In the genomic region with DNA sequence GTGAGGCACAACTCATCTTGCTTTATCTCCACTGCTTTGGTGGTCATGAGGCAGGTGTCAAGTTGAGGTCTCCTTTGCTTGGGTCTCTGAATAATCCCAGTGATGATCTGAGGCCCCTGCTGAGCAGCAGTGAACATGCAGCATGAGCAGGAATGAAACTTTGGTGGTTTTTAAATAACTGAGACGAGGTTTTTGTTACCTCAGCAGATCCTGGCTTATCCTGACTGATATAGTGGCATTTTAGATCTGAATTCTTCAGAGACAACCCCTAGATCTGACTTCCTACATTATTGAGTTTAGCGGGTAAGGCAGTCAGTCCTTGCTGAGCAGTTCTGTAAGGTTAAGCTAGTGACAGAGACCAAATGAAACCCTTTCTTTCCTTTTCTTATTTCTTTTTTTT, we compare ENCODE assay signal across 10 cellular contexts.
"Had no signal": no experiment of that assay in that cellular context is flagged by ENCODE, and none has a peak within 500 bp of the region (broad histone marks: within the 10 kb centered on the region; RNA-seq: fewer than 3 reads in every experiment).

No MANE protein-coding gene starts in this region.

- H3K4me3 ChIP-seq: GM23248, HAP-1 had no signal

- DNase-seq: GM23248, GOT3, H7, HFFc6, IMR-90, KBM-7 had no signal

- H3K9ac ChIP-seq: GM23248, KMS-11 had no signal

- H3K36me3 ChIP-seq: HAP-1 had no signal

- H3K4me1 ChIP-seq: HAP-1 had no signal

- ATAC-seq: HCT116 had no signal

- H3K4me2 ChIP-seq: KMS-11 had no signal

- H3K27ac ChIP-seq: GM23248, HL-60, KMS-11 had no signal

- H3K9me3 ChIP-seq: HAP-1 had no signal

- H2AFZ ChIP-seq: GM23248 had no signal
